In genomic region chr5:33891731-33892418, GRCh38 we compare ENCODE assay signal across 8 cellular contexts.
DNase-seq lines count a peak whose midpoint lies in the region; ATAC-seq and TF ChIP-seq lines count a peak whose summit lies in the region.

Gene ADAMTS12 (minus strand): TSS chr5:33891990. CDS start chr5:33891856, 134 bp downstream.

- no peaks in the 10 kb centered on the region for H3K36me3 Mint-ChIP-seq in activated naive CD4-positive, alpha-beta T cell treated with anti-CD3 and anti-CD28 coated beads, Interleukin-2, amount 50 U/mL, for 24 hours

- DNase-seq in activated naive CD4-positive, alpha-beta T cell treated with Interleukin-2 at 50 U/mL for 16 hours, result no peak
- no peak for DNase-seq in astrocyte of the cerebellum (ENCODE audit: low read depth)
- DNase-seq in iris pigment epithelial cell (ENCODE audit: low read depth), result peak; percentile 78

- H3K27me3 ChIP-seq in stomach smooth muscle (ENCODE audit: control insufficient read depth in 1 of 2, insufficient read depth in 2 of 2, low read length in 2 of 2), result no peaks in the 10 kb centered on the region

- no peaks in the 10 kb centered on the region for H3K36me3 ChIP-seq in stomach smooth muscle (ENCODE audit: control insufficient read depth in 2 of 2, insufficient read depth in 2 of 2, low read length in 2 of 2)

- H3K27ac ChIP-seq in stomach smooth muscle (ENCODE audit: low read length), result peak within 1 kb of the TSS; percentile 46

- in situ Hi-C loops in astrocyte of the cerebellum (cut with HindIII; ENCODE audit: low sequenced_read_pairs), result no loop called here

- H3K9me3 ChIP-seq in stomach smooth muscle (ENCODE audit: control insufficient read depth in 2 of 2, low read length in 2 of 2), result no peaks in the 10 kb centered on the region

- H3K27ac Mint-ChIP-seq in activated naive CD4-positive, alpha-beta T cell treated with anti-CD3 and anti-CD28 coated beads, Interleukin-2, amount 50 U/mL, for 24 hours, result no peak within 1 kb of the TSS

- ATAC-seq in HG03521 (IDR thresholded peaks at IDR 0.05; ENCODE audit: unreplicated experiment) (no peak), HG03457 (IDR thresholded peaks at IDR 0.05; ENCODE audit: unreplicated experiment) (no peak), HG03039 (IDR thresholded peaks at IDR 0.05; ENCODE audit: unreplicated experiment) (no peak)

- peak within 1 kb of the TSS; percentile 61 for H3K4me3 ChIP-seq in astrocyte of the cerebellum (ENCODE audit: low read depth, low read length)
- peak within 1 kb of the TSS; percentile 66 to 77 for H3K4me3 ChIP-seq in stomach smooth muscle (ENCODE audit: low read length in 2 of 2)

- H3K4me3 Mint-ChIP-seq in activated naive CD4-positive, alpha-beta T cell treated with anti-CD3 and anti-CD28 coated beads, Interleukin-2, amount 50 U/mL, for 24 hours, result peak within 1 kb of the TSS; percentile 12

- TF ChIP-seq CTCF in astrocyte of the cerebellum (IDR thresholded peaks at IDR 0.05; ENCODE audit: low read depth, low read length, missing control alignments), result no peak

- peaks cover 36% of the 10 kb centered on the region for H3K27me3 Mint-ChIP-seq in activated naive CD4-positive, alpha-beta T cell treated with anti-CD3 and anti-CD28 coated beads, Interleukin-2, amount 50 U/mL, for 24 hours

- peaks cover 33% of the 10 kb centered on the region for H3K4me1 ChIP-seq in stomach smooth muscle (ENCODE audit: control insufficient read depth, insufficient read depth, low read length)

- peaks cover 10% of the 10 kb centered on the region for H3K4me1 Mint-ChIP-seq in activated naive CD4-positive, alpha-beta T cell treated with anti-CD3 and anti-CD28 coated beads, Interleukin-2, amount 50 U/mL, for 24 hours

- H3K9me3 Mint-ChIP-seq in activated naive CD4-positive, alpha-beta T cell treated with anti-CD3 and anti-CD28 coated beads, Interleukin-2, amount 50 U/mL, for 24 hours, result no peaks in the 10 kb centered on the region

- H3K9ac ChIP-seq in stomach smooth muscle (ENCODE audit: low read length in 2 of 2), result peak within 1 kb of the TSS; percentile 48 to 69
